Comparison of ENCODE assay signal across 9 cellular contexts in the genomic region with DNA sequence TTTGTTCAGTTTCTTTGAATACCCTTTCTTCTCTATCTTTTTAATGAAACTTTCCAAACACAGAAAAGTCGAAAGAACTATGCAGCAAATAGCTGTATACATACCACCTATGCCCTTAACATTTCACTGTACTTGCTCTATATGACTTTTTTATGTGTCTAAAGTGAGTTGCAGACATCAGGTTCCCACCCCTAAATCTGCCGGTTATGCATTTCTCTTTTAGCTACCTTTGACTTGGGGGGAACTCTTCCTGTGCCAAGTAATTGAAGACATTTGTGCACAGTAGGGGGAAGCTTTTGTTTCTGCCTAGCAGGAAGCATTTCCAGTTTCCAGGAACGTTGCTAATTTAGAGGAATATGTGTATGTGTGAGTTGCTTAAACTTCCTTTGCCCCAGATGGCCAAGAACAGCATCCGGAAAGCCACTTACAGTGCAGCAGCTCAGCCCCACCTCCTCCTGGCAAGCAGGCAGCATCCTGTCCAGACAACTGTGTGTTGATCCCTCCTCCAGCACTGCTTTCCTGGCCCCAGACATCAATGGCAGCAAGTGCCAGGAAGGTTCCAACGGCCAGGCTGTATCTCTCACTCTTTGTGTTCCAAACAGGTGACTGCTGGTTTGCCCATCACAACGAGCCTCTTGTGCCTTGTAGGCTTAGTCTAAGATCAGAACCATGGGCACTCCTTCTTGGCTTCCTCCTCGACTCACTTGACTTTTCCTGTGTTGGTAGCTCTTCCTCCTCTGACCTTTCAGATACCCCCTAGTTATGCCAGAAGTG. TPM values are rescaled to one million over a fixed set of nuclear protein-coding genes. Genes with fewer than 3 reads are reported as not detected.
DNase-seq lines count a peak whose midpoint lies in the region; ATAC-seq and TF ChIP-seq lines count a peak whose summit lies in the region.
"Had no signal": no experiment of that assay in that cellular context is flagged by ENCODE, and none has a peak within 500 bp of the region (broad histone marks: within the 10 kb centered on the region; RNA-seq: fewer than 3 reads in every experiment).

No MANE protein-coding gene starts in this region.

- H3K27me3 ChIP-seq in A673 (replicated peaks; ENCODE audit: insufficient read depth, low read depth, low read length, poor library complexity) (no peaks in the 10 kb centered on the region), HUES48 (ENCODE audit: control insufficient read depth, insufficient read depth, low read length) (no peaks in the 10 kb centered on the region), lung (ENCODE audit: control insufficient read depth, insufficient read depth) (no peaks in the 10 kb centered on the region)

- no peaks in the 10 kb centered on the region for H3K36me3 Mint-ChIP-seq in central memory CD8-positive, alpha-beta T cell (ENCODE audit: insufficient read depth)

- DNase-seq in A673 (ENCODE audit: low spot score) (peak; percentile 75), lung (ENCODE audit: low spot score) (peak; percentile 54), HT-29 (ENCODE audit: low spot score) (no peak), NCI-H1930 (lab: John Stamatoyannopoulos, UW) (no peak), SW480 (ENCODE audit: low spot score) (no peak), NCI-H1436 treated with DMSO at 0.1 percent for 48 hours (lab: John Stamatoyannopoulos, UW) (no peak)
- no peak for DNase-seq in central memory CD8-positive, alpha-beta T cell (ENCODE audit: low spot score in 2 of 2)
- DNase-seq: PC-9 had no signal

- no peak overlapping the region for H3K27ac ChIP-seq in A673 (ENCODE audit: low read depth, low read length, poor library complexity, severe bottlenecking)
- H3K27ac ChIP-seq in HUES48 (ENCODE audit: low read depth, low read length), result peak overlapping the region; percentile 33
- peak overlapping the region in 1 of 2 donors; percentile 75 for H3K27ac ChIP-seq in lung (ENCODE audit: low read depth in 1 of 2, low read length in 1 of 2)
- H3K27ac ChIP-seq: PC-9 had no signal

- H3K4me3 ChIP-seq in A673 (ENCODE audit: low read depth, low read length, poor library complexity, severe bottlenecking) (no peak overlapping the region), HUES48 (ENCODE audit: low read depth, low read length) (no peak overlapping the region), lung (no peak overlapping the region)
- H3K4me3 ChIP-seq: PC-9 had no signal

- WGBS in lung, 2 donors, result 9 to 10% methylated on average over 7 of the region's 7 CpGs

- H3K27me3 Mint-ChIP-seq in central memory CD8-positive, alpha-beta T cell, result no peaks in the 10 kb centered on the region

- H3K9me3 Mint-ChIP-seq in central memory CD8-positive, alpha-beta T cell, result no peaks in the 10 kb centered on the region

- H3K9me3 ChIP-seq in A673 (ENCODE audit: low read depth, low read length, poor library complexity, severe bottlenecking) (peaks cover 8% of the 10 kb centered on the region), HUES48 (ENCODE audit: control insufficient read depth, insufficient read depth, low read length) (no peaks in the 10 kb centered on the region), lung (ENCODE audit: control insufficient read depth in 2 of 2, insufficient read depth in 1 of 2, low read length in 1 of 2) (no peaks in the 10 kb centered on the region)

- H3K4me1 ChIP-seq in A673 (ENCODE audit: insufficient read depth, low read length, poor library complexity, severe bottlenecking) (peaks cover 10% of the 10 kb centered on the region), HUES48 (ENCODE audit: control insufficient read depth, insufficient read depth, low read length) (peaks cover 9% of the 10 kb centered on the region), lung (ENCODE audit: control insufficient read depth in 2 of 2, insufficient read depth in 2 of 2, low read length in 2 of 2) (peaks cover 3 to 10% of the 10 kb centered on the region in 2 donors)

- TF ChIP-seq CTCF in A673 (conservative IDR thresholded peaks at IDR 0.05; ENCODE audit: low read depth, low read length) (0 out of 2 replicates have a peak, but pooled peaks have one; percentile 7), lung (IDR thresholded peaks at IDR 0.05; ENCODE audit: control extremely low read depth, extremely low read depth) (no peak)

- H3K4me1 Mint-ChIP-seq in central memory CD8-positive, alpha-beta T cell, result peaks cover 11% of the 10 kb centered on the region

- H3K27ac Mint-ChIP-seq in central memory CD8-positive, alpha-beta T cell (ENCODE audit: low read depth), result peak overlapping the region; percentile 33

- H3K9ac ChIP-seq in HUES48 (ENCODE audit: low read depth, low read length), result no peak overlapping the region

- no peak for ATAC-seq in central memory CD8-positive, alpha-beta T cell (replicated peaks; ENCODE audit: extremely low read depth, poor library complexity, severe bottlenecking)
- ATAC-seq in lung (ENCODE audit: insufficient read depth, low FRiP score), result no peak

- no TSS peak for BruUV-seq in A673 (replicated peaks; lab: Mats Ljungman, UMichigan)

- intact Hi-C loops in A673 (cut with micrococcal nuclease; ENCODE audit: unreplicated experiment), result no loop called here

- CTCF ChIA-PET in A673 (lab: Charles Lee), result interaction anchor here (0.7 kb wide), 1 partner anchor 53 kb away, joined by 4 read pairs; no protein-coding TSS in a partner anchor

- H3K36me3 ChIP-seq in A673 (ENCODE audit: insufficient read depth, low read length, poor library complexity, severe bottlenecking) (no peaks in the 10 kb centered on the region), HUES48 (ENCODE audit: control insufficient read depth, insufficient read depth, low read length) (no peaks in the 10 kb centered on the region), lung (ENCODE audit: control insufficient read depth in 2 of 2, insufficient read depth in 2 of 2, low read length in 2 of 2) (no peaks in the 10 kb centered on the region)

- POLR2A ChIA-PET in A673 (lab: Charles Lee; ENCODE audit: low non-redundant PET), result no interaction called here

- peak overlapping the region; percentile 15 for H3K4me3 Mint-ChIP-seq in central memory CD8-positive, alpha-beta T cell

RNA-seq across cellular contexts. Expression of gene GRAMD1A, which starts 14.7 kb away (rescaled TPM):
- 87.3 and 101 TPM in 2 replicates for total RNA-seq in A673 (2021)
- total RNA-seq in lung, result 100 to 1,000 TPM; 130 to 137 TPM
- polyA plus RNA-seq in lung, result 100 to 1,000 TPM in 1 of 2 donors, 10 to 100 TPM in 1; 92.2 to 217 TPM
- total RNA-seq in HT-29 (2014; rRNA removed; shearing (Covaris generic)), result 13.2 and 24.8 TPM in 2 replicates

RNA-seq across cellular contexts. Expression of gene ZNF792, which starts 21.4 kb away (rescaled TPM):
- total RNA-seq in A673 (2021) (15.4 and 15.5 TPM in 2 replicates), lung (10 to 100 TPM in 1 of 2 donors, 1 to 10 TPM in 1; 8.1 to 17.2 TPM)
- polyA plus RNA-seq in lung, result 1 to 10 TPM; 2.0 to 3.7 TPM
- total RNA-seq in HT-29 (2014; rRNA removed; shearing (Covaris generic)), result 11.8 and 12.7 TPM in 2 replicates

RNA-seq across cellular contexts. Expression of gene SCN1B, which starts 44.8 kb away (rescaled TPM):
- total RNA-seq in A673 (2021) (2.0 and 2.3 TPM in 2 replicates), lung (1 to 10 TPM; 1.5 to 8.4 TPM)
- polyA plus RNA-seq in lung, result 10 to 100 TPM in 1 of 2 donors, 1 to 10 TPM in 1; 9.5 to 12.6 TPM
- 0.25 and 0.73 TPM in 2 replicates for total RNA-seq in HT-29 (2014; rRNA removed; shearing (Covaris generic))

RNA-seq across cellular contexts. Expression of gene HPN, which starts 56.1 kb away (rescaled TPM):
- not detected in 2 replicates for total RNA-seq in A673 (2021)
- 10 to 100 TPM; 15.4 to 31.1 TPM for total RNA-seq in lung
- 10 to 100 TPM; 22.5 to 41.4 TPM for polyA plus RNA-seq in lung
- total RNA-seq in HT-29 (2014; rRNA removed; shearing (Covaris generic)), result 0.42 and 3.0 TPM in 2 replicates

RNA-seq across cellular contexts. Expression of gene ZNF30, which starts 58.7 kb away (rescaled TPM):
- total RNA-seq in A673 (2021), result 5.0 and 5.2 TPM in 2 replicates
- 1 to 10 TPM; 3.3 to 5.5 TPM for total RNA-seq in lung
- 1 to 10 TPM; 1.5 to 1.9 TPM for polyA plus RNA-seq in lung
- total RNA-seq in HT-29 (2014; rRNA removed; shearing (Covaris generic)), result 2.0 and 2.7 TPM in 2 replicates

Comparison
In these comparisons a context has a peak if more than half of its experiments do, and no peak if none do; other contexts are left out.
1. DNase-seq: peak in A673 (single experiment) and lung (single experiment); none in central memory CD8-positive, alpha-beta T cell (0 of 2), HT-29 (single experiment), NCI-H1930 (0 of 2), SW480 (single experiment) and NCI-H1436 treated with DMSO at 0.1 percent for 48 hours (single experiment).